19 cellular contexts compared by ENCODE assay signal in genomic region chr4:77347341-77347740, GRCh38.
DNase-seq lines count a peak whose midpoint lies in the region; ATAC-seq, FAIRE-seq and TF ChIP-seq lines count a peak whose summit lies in the region.
"Had no signal": no experiment of that assay in that cellular context is flagged by ENCODE, and none has a peak within 500 bp of the region (broad histone marks: within the 10 kb centered on the region; RNA-seq: fewer than 3 reads in every experiment).

No MANE protein-coding gene starts in this region.

- no peak for FAIRE-seq in GM12878 (lab: Jason Lieb, UNC)
- FAIRE-seq: bronchial epithelial cell, endometrium, GM12891 had no signal

- in situ Hi-C loops in GM12878 (cut with MboI) (no loop called here), gastrocnemius medialis (cut with MboI; ENCODE audit: low sequenced_read_pairs in 4 of 4) (no loop called here)

- H3K79me2 ChIP-seq in GM12878 (ENCODE audit: control insufficient read depth, insufficient read depth, low read length): no peaks in the 10 kb centered on the region

- SMC1A ChIA-PET in GM12878 (lab: Charles Lee; ENCODE audit: uncharacterized antibody, unreplicated experiment): interaction anchor here (2.0 kb wide), 1 partner anchor 11 kb away, joined by 6 read pairs; no protein-coding TSS in a partner anchor

- intact Hi-C loops in GM12878 (cut with micrococcal nuclease; ENCODE audit: unreplicated experiment): no loop called here
- intact Hi-C loops in uterus (cut with DNase I; ENCODE audit: low total_unique reads): no loop called here
- intact Hi-C loops in gastrocnemius medialis (cut with DNase I; ENCODE audit: low total_unique reads): no loop called here

- no peaks in the 10 kb centered on the region for H4K20me1 ChIP-seq in GM12878 (ENCODE audit: control insufficient read depth, insufficient read depth)

- ATAC-seq in GM19463 (IDR thresholded peaks at IDR 0.05; ENCODE audit: unreplicated experiment) (peak; percentile 76), GM12878 (peak; percentile 72), omental fat pad (ENCODE audit: low FRiP score) (no peak), gastrocnemius medialis (no peak)
- ATAC-seq in activated CD4-positive, CD25-positive, alpha-beta regulatory T cell treated with anti-CD3 and anti-CD28 coated beads, Interleukin-2, amount 50 U/mL, for 24 hours: no peak
- ATAC-seq: activated CD8-positive, alpha-beta T cell treated with anti-CD3 and anti-CD28 coated beads for 36 hours had no signal

- TF ChIP-seq EP300 in GM12878 (IDR thresholded peaks at IDR 0.05; ENCODE audit: borderline replicate concordance in 1 of 2, control insufficient read depth in 1 of 2, low read depth in 2 of 2, low read length in 2 of 2): no peak

- H3K4me3 ChIP-seq in GM12878 (no peak overlapping the region), uterus (no peak overlapping the region), gastrocnemius medialis (no peak overlapping the region)
- H3K4me3 ChIP-seq: left ventricle myocardium inferior, vagina had no signal

- no peaks in the 10 kb centered on the region for H3K27me3 ChIP-seq in GM12878 (replicated peaks in 1 of 2; ENCODE audit: control insufficient read depth in 2 of 2, insufficient read depth in 2 of 2, low read length in 1 of 2)
- H3K27me3 ChIP-seq in uterus: no peaks in the 10 kb centered on the region
- peaks cover 0 to 2% (median 0%) of the 10 kb centered on the region in 3 donors for H3K27me3 ChIP-seq in gastrocnemius medialis
- H3K27me3 ChIP-seq: vagina had no signal

- no TSS peak for BruUV-seq in GM12878 (replicated peaks; lab: Mats Ljungman, UMichigan)

- DNase-seq in COLO668 (lab: John Stamatoyannopoulos, UW; ENCODE audit: unreplicated experiment) (peak; percentile 26), HK-2 (ENCODE audit: unreplicated experiment) (peak; percentile 37), GM12878 (ENCODE audit: low read depth, low spot score) (no peak), uterus (no peak), omental fat pad (ENCODE audit: low spot score) (no peak), gastrocnemius medialis (no peak)
- DNase-seq: activated CD8-positive, alpha-beta T cell treated with anti-CD3 and anti-CD28 coated beads for 36 hours; activated naive CD4-positive, alpha-beta T cell; glutamatergic neuron; IMR-90; left ventricle myocardium inferior; NCI-H187 treated with DMSO at 0.1 percent for 48 hours; T-helper 1 cell had no signal

- TF ChIP-seq CTCF in GM12878 (IDR thresholded peaks at IDR 0.05 in 2 of 3, conservative IDR thresholded peaks at IDR 0.05 in 1 of 3; ENCODE audit: control insufficient read depth in 2 of 3, extremely low read depth in 1 of 3, insufficient read depth in 1 of 3, low read depth in 3 of 3, low read length in 3 of 3): no peak
- no peak for TF ChIP-seq CTCF in uterus (IDR thresholded peaks at IDR 0.05)
- no peak for TF ChIP-seq CTCF in omental fat pad (IDR thresholded peaks at IDR 0.05)
- no peak for TF ChIP-seq CTCF in gastrocnemius medialis (IDR thresholded peaks at IDR 0.05 in 4 of 5, conservative IDR thresholded peaks at IDR 0.05 in 1 of 5)

- CTCF ChIA-PET in GM12878 (lab: Yijun Ruan, JAX): interaction anchor here (2.8 kb wide), 1 partner anchor 11 kb away, joined by 25 read pairs; no protein-coding TSS in a partner anchor

- H3K27ac ChIP-seq in GM12878 (ENCODE audit: control insufficient read depth, insufficient read depth) (no peak overlapping the region), uterus (no peak overlapping the region), gastrocnemius medialis (no peak overlapping the region)
- H3K27ac ChIP-seq: left ventricle myocardium inferior, vagina had no signal

- RAD21 ChIA-PET in GM12878 (lab: Charles Lee; ENCODE audit: unreplicated experiment): interaction anchor here (0.7 kb wide), 1 partner anchor 1380 kb away, joined by 3 read pairs; no protein-coding TSS in a partner anchor

- no peak overlapping the region for H3K4me2 ChIP-seq in GM12878 (ENCODE audit: control insufficient read depth, insufficient read depth)

- POLR2A ChIA-PET in GM12878 (lab: Charles Lee): no interaction called here

- no peak for TF ChIP-seq RAD21 in GM12878 (IDR thresholded peaks at IDR 0.05; ENCODE audit: insufficient read depth, low read depth, low read length)

- 2% methylated on average over 4 of the region's 4 CpGs for WGBS in GM12878 (ENCODE audit: insufficient coverage, insufficient replicate concordance, low lambda C conversion rate, missing lambda C conversion rate)

- no peak overlapping the region for H2AFZ ChIP-seq in GM12878 (ENCODE audit: control insufficient read depth, low read depth, low read length)

- no peak overlapping the region for H3K9ac ChIP-seq in GM12878 (ENCODE audit: control insufficient read depth, insufficient read depth, low read length)

- H3K36me3 ChIP-seq in GM12878 (ENCODE audit: control insufficient read depth in 2 of 2, insufficient read depth in 2 of 2, low read length in 1 of 2) (no peaks in the 10 kb centered on the region), uterus (no peaks in the 10 kb centered on the region), gastrocnemius medialis (no peaks in the 10 kb centered on the region)
- H3K36me3 ChIP-seq: left ventricle myocardium inferior, vagina had no signal

- peaks cover 5% of the 10 kb centered on the region; the same call in 1 of the 3 replicates for H3K9me3 ChIP-seq in GM12878 (replicated peaks; ENCODE audit: control insufficient read depth, insufficient read depth, low read length)
- H3K9me3 ChIP-seq in uterus: no peaks in the 10 kb centered on the region
- H3K9me3 ChIP-seq in gastrocnemius medialis: no peaks in the 10 kb centered on the region
- H3K9me3 ChIP-seq: vagina had no signal

- H3K4me1 ChIP-seq in GM12878 (ENCODE audit: control insufficient read depth, insufficient read depth, low read length) (no peaks in the 10 kb centered on the region), uterus (no peaks in the 10 kb centered on the region), gastrocnemius medialis (no peaks in the 10 kb centered on the region)
- H3K4me1 ChIP-seq: left ventricle myocardium inferior, vagina had no signal

- no peak for TF ChIP-seq POLR2A in GM12878 (IDR thresholded peaks at IDR 0.05; ENCODE audit: low read depth, low read length)
- no peak for TF ChIP-seq POLR2A in uterus (IDR thresholded peaks at IDR 0.05)
- TF ChIP-seq POLR2A in gastrocnemius medialis (IDR thresholded peaks at IDR 0.05): no peak

TF ChIP-seq in GM12878, 131 proteins besides CTCF, POLR2A, EP300 and RAD21:
- TF ChIP-seq PAX8 (IDR thresholded peaks at IDR 0.05) (no peak), TCF7 (IDR thresholded peaks at IDR 0.05; ENCODE audit: borderline replicate concordance) (no peak), ZNF274 (IDR thresholded peaks at IDR 0.05; ENCODE audit: insufficient read depth, insufficient read length) (no peak), PBX3 (IDR thresholded peaks at IDR 0.05; ENCODE audit: insufficient replicate concordance, low read depth, low read length) (no peak), RELB (IDR thresholded peaks at IDR 0.05; ENCODE audit: low read depth) (no peak), SP1 (IDR thresholded peaks at IDR 0.05; ENCODE audit: low read depth, low read length) (no peak), JUNB (IDR thresholded peaks at IDR 0.05) (no peak), RB1 (IDR thresholded peaks at IDR 0.05; ENCODE audit: borderline replicate concordance) (no peak)

Comparison
In these comparisons a context has a peak if more than half of its experiments do, and no peak if none do; other contexts are left out.
1. DNase-seq: peak in COLO668 (single experiment) and HK-2 (single experiment); none in GM12878 (single experiment), uterus (0 of 2), omental fat pad (single experiment) and gastrocnemius medialis (0 of 2).
2. ATAC-seq: peak in GM19463 (single experiment) and GM12878 (single experiment); none in omental fat pad (single experiment), gastrocnemius medialis (0 of 2) and activated CD4-positive, CD25-positive, alpha-beta regulatory T cell treated with anti-CD3 and anti-CD28 coated beads, Interleukin-2, amount 50 U/mL, for 24 hours (0 of 2).